In the genomic region with DNA sequence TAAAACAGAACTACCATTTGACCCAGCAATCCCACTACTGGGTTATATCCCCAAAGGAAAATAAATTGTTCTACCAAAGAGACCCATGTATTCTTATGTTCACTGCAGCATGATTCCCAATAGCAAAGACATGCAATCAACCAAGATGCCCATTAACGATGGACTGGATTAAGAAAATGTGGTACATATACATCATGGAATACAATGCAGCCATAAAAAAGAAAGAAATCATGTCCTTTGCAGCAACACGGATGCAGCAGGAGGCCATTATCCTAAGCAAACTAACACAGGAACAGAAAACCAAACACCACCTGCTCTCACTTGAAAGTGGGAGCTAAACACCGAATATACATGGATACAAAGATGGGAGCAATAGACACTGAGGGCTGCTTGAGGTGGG, we compare ENCODE assay signal across 35 cellular contexts.
"Had no signal": no experiment of that assay in that cellular context is flagged by ENCODE, and none has a peak within 500 bp of the region (broad histone marks: within the 10 kb centered on the region; RNA-seq: fewer than 3 reads in every experiment).

No MANE protein-coding gene starts in this region.

- H3K4me2 ChIP-seq: KMS-11 had no signal

- H3K27ac ChIP-seq: KMS-11 had no signal

- H3K4me3 ChIP-seq: MG63 had no signal

- DNase-seq: Karpas-422, Kasumi-1, MG63, MM.1S, MV-4-11, NCI-H1048, NCI-H1092, NCI-H1092 treated with DMSO at 0.1 percent for 48 hours, NCI-H1105, NCI-H1105 treated with DMSO at 0.1 percent for 48 hours, NCI-H1417, NCI-H1417 treated with DMSO at 0.1 percent for 48 hours, NCI-H1436, NCI-H1436 treated with DMSO at 0.1 percent for 48 hours, NCI-H146, NCI-H1694, NCI-H1694 treated with DMSO at 0.1 percent for 48 hours, NCI-H187, NCI-H187 treated with DMSO at 0.1 percent for 48 hours, NCI-H1930, NCI-H2029, NCI-H2029 treated with DMSO at 0.1 percent for 48 hours, NCI-H2081, NCI-H2081 treated with DMSO at 0.1 percent for 48 hours, NCI-H2107, NCI-H2171, NCI-H2171 treated with DMSO at 0.1 percent for 48 hours, NCI-H2227 treated with DMSO at 0.1 percent for 48 hours, NCI-H226, NCI-H345, NCI-H446, NCI-H446 treated with DMSO at 0.1 percent for 48 hours, NCI-H510A, NCI-H510A treated with DMSO at 0.1 percent for 48 hours had no signal

- H3K9ac ChIP-seq: KMS-11 had no signal

- H3K27me3 ChIP-seq: MG63 had no signal
